In genomic region chr3:173513123-173513522, GRCh38 we compare ENCODE assay signal across 18 cellular contexts.
DNase-seq lines count a peak whose midpoint lies in the region; ATAC-seq and TF ChIP-seq lines count a peak whose summit lies in the region.
"Had no signal": no experiment of that assay in that cellular context is flagged by ENCODE, and none has a peak within 500 bp of the region (broad histone marks: within the 10 kb centered on the region; RNA-seq: fewer than 3 reads in every experiment).

No MANE protein-coding gene starts in this region.

- H3K4me3 ChIP-seq in foreskin fibroblast (ENCODE audit: low read depth in 1 of 2, low read length in 2 of 2): no peak overlapping the region
- H3K4me3 ChIP-seq: BLaER1 treated with 17β-estradiol and CSF1 and Interleukin-3, amounts not matched to agents 10 nM and 100 nM; sigmoid colon; thoracic aorta had no signal

- H3K4me1 Mint-ChIP-seq in activated CD8-positive, alpha-beta T cell treated with anti-CD3 and anti-CD28 coated beads for 36 hours (ENCODE audit: low read depth): peaks cover 1% of the 10 kb centered on the region
- H3K4me1 Mint-ChIP-seq in activated CD8-positive, alpha-beta T cell treated with anti-CD3 and anti-CD28 coated beads, Interleukin-2, amount 10 ng/mL, durations not matched to agents 7 days and 5 days (ENCODE audit: low read depth): no peaks in the 10 kb centered on the region
- H3K4me1 Mint-ChIP-seq: activated naive CD8-positive, alpha-beta T cell treated with anti-CD3 and anti-CD28 coated beads, Interleukin-2, amount 50 U/mL, for 24 hours had no signal

- H3K36me3 Mint-ChIP-seq in activated CD8-positive, alpha-beta T cell treated with anti-CD3 and anti-CD28 coated beads for 36 hours (ENCODE audit: low read depth): no peaks in the 10 kb centered on the region
- no peaks in the 10 kb centered on the region for H3K36me3 Mint-ChIP-seq in activated CD8-positive, alpha-beta T cell treated with anti-CD3 and anti-CD28 coated beads, Interleukin-2, amount 10 ng/mL, durations not matched to agents 7 days and 5 days (ENCODE audit: low read depth)

- POLR2A ChIA-PET in activated CD8-positive, alpha-beta T cell treated with anti-CD3 and anti-CD28 coated beads for 36 hours (lab: Charles Lee): no interaction called here
- POLR2A ChIA-PET in activated CD8-positive, alpha-beta T cell treated with anti-CD3 and anti-CD28 coated beads, Interleukin-2, amount 10 ng/mL, durations not matched to agents 7 days and 5 days (lab: Charles Lee): no interaction called here

- intact Hi-C loops in activated CD8-positive, alpha-beta T cell treated with anti-CD3 and anti-CD28 coated beads for 36 hours (cut with micrococcal nuclease): no loop called here
- intact Hi-C loops in posterior cingulate gyrus (cut with DNase I): no loop called here

- no peak for TF ChIP-seq CTCF in activated CD8-positive, alpha-beta T cell treated with anti-CD3 and anti-CD28 coated beads for 36 hours (IDR thresholded peaks at IDR 0.05)
- no peak for TF ChIP-seq CTCF in foreskin fibroblast (IDR thresholded peaks at IDR 0.05; ENCODE audit: low read depth, low read length)

- no peaks in the 10 kb centered on the region for H3K27me3 Mint-ChIP-seq in activated CD8-positive, alpha-beta T cell treated with anti-CD3 and anti-CD28 coated beads for 36 hours
- H3K27me3 Mint-ChIP-seq in activated CD8-positive, alpha-beta T cell treated with anti-CD3 and anti-CD28 coated beads, Interleukin-2, amount 10 ng/mL, durations not matched to agents 7 days and 5 days (ENCODE audit: low read depth): no peaks in the 10 kb centered on the region
- H3K27me3 Mint-ChIP-seq: activated naive CD8-positive, alpha-beta T cell treated with anti-CD3 and anti-CD28 coated beads, Interleukin-2, amount 50 U/mL, for 24 hours had no signal

- ATAC-seq in activated CD8-positive, alpha-beta T cell treated with anti-CD3 and anti-CD28 coated beads for 36 hours: peak; percentile 37
- no peak for ATAC-seq in activated CD8-positive, alpha-beta T cell treated with anti-CD3 and anti-CD28 coated beads, Interleukin-2, amount 10 ng/mL, durations not matched to agents 7 days and 5 days
- ATAC-seq in HG02571 (IDR thresholded peaks at IDR 0.05; ENCODE audit: unreplicated experiment): peak; percentile 69
- ATAC-seq in HG03558 (IDR thresholded peaks at IDR 0.05; ENCODE audit: extremely low read depth, unreplicated experiment): peak; percentile 85
- ATAC-seq: activated naive CD8-positive, alpha-beta T cell treated with anti-CD3 and anti-CD28 coated beads, Interleukin-2, amount 50 U/mL, for 24 hours; left colon had no signal

- no peaks in the 10 kb centered on the region for H3K9me3 Mint-ChIP-seq in activated CD8-positive, alpha-beta T cell treated with anti-CD3 and anti-CD28 coated beads for 36 hours
- no peaks in the 10 kb centered on the region for H3K9me3 Mint-ChIP-seq in activated CD8-positive, alpha-beta T cell treated with anti-CD3 and anti-CD28 coated beads, Interleukin-2, amount 10 ng/mL, durations not matched to agents 7 days and 5 days (ENCODE audit: insufficient read depth)
- H3K9me3 Mint-ChIP-seq: activated T-cell treated with anti-CD3 and anti-CD28 coated beads, Interleukin-2, amount 50 U/mL, for 4 hours had no signal

- CTCF ChIA-PET in activated CD8-positive, alpha-beta T cell treated with anti-CD3 and anti-CD28 coated beads for 36 hours (lab: Charles Lee): no interaction called here
- CTCF ChIA-PET in activated CD8-positive, alpha-beta T cell treated with anti-CD3 and anti-CD28 coated beads, Interleukin-2, amount 10 ng/mL, durations not matched to agents 7 days and 5 days (lab: Charles Lee): no interaction called here

- no peak for DNase-seq in activated CD8-positive, alpha-beta T cell treated with anti-CD3 and anti-CD28 coated beads for 36 hours
- no peak for DNase-seq in activated CD8-positive, alpha-beta T cell treated with anti-CD3 and anti-CD28 coated beads, Interleukin-2, amount 10 ng/mL, durations not matched to agents 7 days and 5 days
- DNase-seq in posterior cingulate gyrus (no peak), foreskin fibroblast (no peak), inferior parietal cortex (ENCODE audit: extremely low spot score) (no peak), SIG-M5 treated with dmso at 0.1 percent for 504 hours (lab: John Stamatoyannopoulos, UW; ENCODE audit: unreplicated experiment) (no peak)
- DNase-seq: activated CD4-positive, alpha-beta T cell treated with anti-CD3 and anti-CD28 coated beads, Interleukin-2, amount 50 U/mL, for 1 hour; activated naive CD8-positive, alpha-beta T cell treated with anti-CD3 and anti-CD28 coated beads, Interleukin-2, amount 50 U/mL, for 24 hours; activated T-cell treated with anti-CD3 and anti-CD28 coated beads, Interleukin-2, amount 50 U/mL, for 4 hours; left colon; NCI-H187; NCI-H510A; sigmoid colon; SK-N-SH had no signal

- no peak overlapping the region for H3K27ac Mint-ChIP-seq in activated CD8-positive, alpha-beta T cell treated with anti-CD3 and anti-CD28 coated beads for 36 hours
- no peak overlapping the region for H3K27ac Mint-ChIP-seq in activated CD8-positive, alpha-beta T cell treated with anti-CD3 and anti-CD28 coated beads, Interleukin-2, amount 10 ng/mL, durations not matched to agents 7 days and 5 days
- H3K27ac Mint-ChIP-seq: activated naive CD8-positive, alpha-beta T cell treated with anti-CD3 and anti-CD28 coated beads, Interleukin-2, amount 50 U/mL, for 24 hours had no signal

- H3K4me3 Mint-ChIP-seq in activated CD8-positive, alpha-beta T cell treated with anti-CD3 and anti-CD28 coated beads for 36 hours: no peak overlapping the region
- no peak overlapping the region for H3K4me3 Mint-ChIP-seq in activated CD8-positive, alpha-beta T cell treated with anti-CD3 and anti-CD28 coated beads, Interleukin-2, amount 10 ng/mL, durations not matched to agents 7 days and 5 days
- H3K4me3 Mint-ChIP-seq: activated naive CD8-positive, alpha-beta T cell treated with anti-CD3 and anti-CD28 coated beads, Interleukin-2, amount 50 U/mL, for 24 hours; activated T-cell treated with anti-CD3 and anti-CD28 coated beads, Interleukin-2, amount 50 U/mL, for 4 hours had no signal
